2 cellular contexts compared by ENCODE assay signal in genomic region chr2:51201295-51201694, GRCh38.
TF ChIP-seq lines count a peak whose summit lies in the region.

No MANE protein-coding gene starts in this region.

TF ChIP-seq in HepG2, 621 proteins besides CTCF, POLR2A, EP300 and RAD21:
- TF ChIP-seq ZBTB33 (CRISPR knock-in tag; IDR thresholded peaks at IDR 0.05) (no peak), HNRNPK (IDR thresholded peaks at IDR 0.05; ENCODE audit: low read depth, low read length, poor library complexity, severe bottlenecking) (peak; percentile 94)

TF ChIP-seq in H1, 55 proteins besides CTCF, POLR2A, EP300 and RAD21 (continued from another document):
- no peak for TF ChIP-seq EZH2 (IDR thresholded peaks at IDR 0.05; ENCODE audit: low read depth, low read length, severe bottlenecking)
- no peak for TF ChIP-seq YY1 (IDR thresholded peaks at IDR 0.05; ENCODE audit: low read depth, low read length)
- TF ChIP-seq CHD2 (IDR thresholded peaks at IDR 0.05; ENCODE audit: low read length), result no peak
- no peak for TF ChIP-seq SP2 (IDR thresholded peaks at IDR 0.05; ENCODE audit: low read length)
- no peak for TF ChIP-seq TAF1 (IDR thresholded peaks at IDR 0.05; ENCODE audit: low read depth, low read length)
- no peak for TF ChIP-seq SIX5 (IDR thresholded peaks at IDR 0.05; ENCODE audit: low read depth, low read length)
- no peak for TF ChIP-seq RBBP5 (IDR thresholded peaks at IDR 0.05; ENCODE audit: borderline replicate concordance, low read depth, low read length)
- TF ChIP-seq EGR1 (IDR thresholded peaks at IDR 0.05; ENCODE audit: borderline replicate concordance, low read depth, low read length), result no peak
- TF ChIP-seq HDAC6 (IDR thresholded peaks at IDR 0.05; ENCODE audit: low read depth, low read length), result no peak
- no peak for TF ChIP-seq MAX (IDR thresholded peaks at IDR 0.05)
- no peak for TF ChIP-seq NANOG (IDR thresholded peaks at IDR 0.05; ENCODE audit: insufficient read depth, low read depth, low read length, poor library complexity, severe bottlenecking)
- TF ChIP-seq POLR2AphosphoS5 (IDR thresholded peaks at IDR 0.05; ENCODE audit: low read depth, low read length), result no peak
